ENCODE assay signal across 14 cellular contexts in the genomic region with DNA sequence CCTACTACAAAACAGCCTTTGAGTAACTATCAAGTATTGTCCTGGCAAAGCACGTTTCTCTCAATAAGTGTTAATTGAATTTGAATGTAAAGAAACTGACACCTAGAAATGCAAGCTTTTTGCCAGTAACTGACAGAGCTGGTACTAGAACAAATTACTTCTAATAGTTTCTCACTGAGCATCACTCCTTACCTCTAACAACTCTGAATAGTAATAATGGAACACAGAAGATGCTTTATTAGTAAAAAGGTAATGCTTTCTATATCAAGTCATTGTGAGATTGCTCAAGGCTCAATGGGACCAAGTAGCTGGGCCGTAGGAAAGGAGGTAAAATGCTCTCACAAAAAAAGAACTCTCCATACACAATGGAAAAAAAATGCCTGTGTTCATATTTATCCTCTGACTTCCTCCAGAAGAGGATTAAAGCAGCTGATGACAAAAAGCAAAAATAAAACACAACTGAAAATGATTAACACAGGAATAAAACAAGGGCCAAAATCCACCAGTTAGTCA. TPM values are rescaled to one million over a fixed set of nuclear protein-coding genes. Genes with fewer than 3 reads are reported as not detected.
A peak's percentile ranks its signal among the peaks of the same experiment; 100 is the strongest.
DNase-seq lines count a peak whose midpoint lies in the region; ATAC-seq, FAIRE-seq and TF ChIP-seq lines count a peak whose summit lies in the region.
"Had no signal": no experiment of that assay in that cellular context is flagged by ENCODE, and none has a peak within 500 bp of the region (broad histone marks: within the 10 kb centered on the region; RNA-seq: fewer than 3 reads in every experiment).

No MANE protein-coding gene starts in this region.

- no peak for TF ChIP-seq POLR2A in gastrocnemius medialis (IDR thresholded peaks at IDR 0.05)

- no peak for DNase-seq in kidney
- DNase-seq in SJCRH30, result no peak
- no peak for DNase-seq in gastrocnemius medialis
- no peak for DNase-seq in NCI-H146 (lab: John Stamatoyannopoulos, UW)
- DNase-seq: DND-41, mammary epithelial cell, MG63, T1000 had no signal

- H3K9ac ChIP-seq in kidney (ENCODE audit: low read length in 2 of 2), result no peak overlapping the region

- no peaks in the 10 kb centered on the region for H3K27me3 ChIP-seq in SJCRH30
- H3K27me3 ChIP-seq in gastrocnemius medialis, result no peaks in the 10 kb centered on the region
- H3K27me3 ChIP-seq: MG63 had no signal

- H3K4me3 ChIP-seq in kidney (ENCODE audit: low read length in 2 of 2) (no peak overlapping the region), SJCRH30 (no peak overlapping the region), gastrocnemius medialis (no peak overlapping the region)
- H3K4me3 ChIP-seq: coronary artery, MG63 had no signal

- in situ Hi-C loops in gastrocnemius medialis (cut with MboI; ENCODE audit: low sequenced_read_pairs in 4 of 4), result no loop called here

- H3K36me3 ChIP-seq in kidney (ENCODE audit: control insufficient read depth in 1 of 2, insufficient read depth in 2 of 2, low read length in 2 of 2), result no peaks in the 10 kb centered on the region
- H3K36me3 ChIP-seq in SJCRH30, result no peaks in the 10 kb centered on the region
- no peaks in the 10 kb centered on the region for H3K36me3 ChIP-seq in gastrocnemius medialis
- H3K36me3 ChIP-seq: MG63 had no signal

- H3K27ac ChIP-seq in kidney (ENCODE audit: low read depth in 2 of 2, low read length in 2 of 2) (no peak overlapping the region), SJCRH30 (no peak overlapping the region), gastrocnemius medialis (no peak overlapping the region)
- H3K27ac ChIP-seq: coronary artery had no signal

- peaks cover 5 to 12% of the 10 kb centered on the region in 2 donors for H3K4me1 ChIP-seq in kidney (ENCODE audit: control insufficient read depth in 1 of 2, insufficient read depth in 1 of 2, low read depth in 1 of 2, low read length in 2 of 2)
- H3K4me1 ChIP-seq in SJCRH30, result no peaks in the 10 kb centered on the region
- peaks cover 55 to 68% of the 10 kb centered on the region in 2 donors for H3K4me1 ChIP-seq in gastrocnemius medialis

- no peak for TF ChIP-seq CTCF in kidney (IDR thresholded peaks at IDR 0.05; ENCODE audit: borderline replicate concordance, extremely low read depth, insufficient read depth)
- TF ChIP-seq CTCF in gastrocnemius medialis (IDR thresholded peaks at IDR 0.05 in 4 of 5, conservative IDR thresholded peaks at IDR 0.05 in 1 of 5), result no peak

- peak; percentile 3 for FAIRE-seq in kidney (lab: Jason Lieb, UNC)
- FAIRE-seq: H1 had no signal

- ATAC-seq in GM18868 (IDR thresholded peaks at IDR 0.05; ENCODE audit: unreplicated experiment), result peak; percentile 46
- ATAC-seq in GM21529 (IDR thresholded peaks at IDR 0.05; ENCODE audit: unreplicated experiment), result peak; percentile 41
- peak; percentile 23 for ATAC-seq in HG03108 (IDR thresholded peaks at IDR 0.05; ENCODE audit: unreplicated experiment)
- ATAC-seq in gastrocnemius medialis, result no peak
- ATAC-seq: sciatic nerve had no signal

- intact Hi-C loops in kidney (cut with DNase I) (no loop called here), gastrocnemius medialis (cut with DNase I; ENCODE audit: low total_unique reads) (no loop called here)

- H3K9me3 ChIP-seq in kidney (ENCODE audit: control insufficient read depth in 1 of 2, low read length in 2 of 2) (peaks cover 0 to 4% of the 10 kb centered on the region in 2 donors), SJCRH30 (replicated peaks) (peaks cover 12% of the 10 kb centered on the region), gastrocnemius medialis (peaks cover 0 to 6% (median 0%) of the 10 kb centered on the region in 3 donors)

RNA-seq across cellular contexts. Expression of a gene that starts 11.8 kb away (rescaled TPM):
- 22.6 TPM for total RNA-seq in kidney
- 7.8 TPM for polyA plus RNA-seq in kidney (ENCODE audit: insufficient read depth, low read depth, low replicate concordance)
- 2.0 and 2.8 TPM in 2 replicates for total RNA-seq in SJCRH30 (2014; rRNA removed; shearing (Covaris generic))
- total RNA-seq in gastrocnemius medialis, result 10 to 100 TPM; 10.0 to 22.5 (median 12.1) TPM
- total RNA-seq: H1 had no signal

Comparison
In these comparisons a context has a peak if more than half of its experiments do, and no peak if none do; other contexts are left out.
1. ATAC-seq: peak in GM18868 (single experiment), GM21529 (single experiment) and HG03108 (single experiment); none in gastrocnemius medialis (0 of 2).